Comparison of ENCODE assay signal across 1 cellular context in genomic region chr12:38771871-38772270, GRCh38.
TF ChIP-seq lines count a peak whose summit lies in the region.

No MANE protein-coding gene starts in this region.

TF ChIP-seq in GM12878, 131 proteins besides CTCF, POLR2A, EP300 and RAD21 (continued from another document):
- no peak for TF ChIP-seq REST (IDR thresholded peaks at IDR 0.05; ENCODE audit: low read depth, low read length)
- TF ChIP-seq NBN (IDR thresholded peaks at IDR 0.05): peak; percentile 49; the same call in 1 of the 2 replicates
- TF ChIP-seq ASH2L (IDR thresholded peaks at IDR 0.05; ENCODE audit: borderline replicate concordance, low read depth): no peak
- TF ChIP-seq RCOR1 (conservative IDR thresholded peaks at IDR 0.05; ENCODE audit: low read depth, low read length): no peak
- TF ChIP-seq MTA3 (IDR thresholded peaks at IDR 0.05; ENCODE audit: borderline replicate concordance, low read length): no peak
- TF ChIP-seq ZSCAN29 (IDR thresholded peaks at IDR 0.05): no peak
- TF ChIP-seq ZNF687 (IDR thresholded peaks at IDR 0.05): peak; percentile 30; the same call in 1 of the 2 replicates
- TF ChIP-seq ZNF24 (IDR thresholded peaks at IDR 0.05): no peak
- TF ChIP-seq GATAD2B (conservative IDR thresholded peaks at IDR 0.05; ENCODE audit: low read depth): 0 out of 2 replicates have a peak, but pooled peaks have one; percentile 20
- TF ChIP-seq RUNX3 (IDR thresholded peaks at IDR 0.05; ENCODE audit: low read length): peak; percentile 86
- no peak for TF ChIP-seq POLR2AphosphoS2 (IDR thresholded peaks at IDR 0.05; ENCODE audit: low read depth, low read length)
- TF ChIP-seq JUND (IDR thresholded peaks at IDR 0.05; ENCODE audit: low read depth, low read length): no peak
- TF ChIP-seq JUNB (IDR thresholded peaks at IDR 0.05): peak; percentile 24
- peak; percentile 37 for TF ChIP-seq SKIL (IDR thresholded peaks at IDR 0.05; ENCODE audit: low read depth, poor library complexity, severe bottlenecking)
- peak; percentile 49; the same call in 1 of the 2 replicates for TF ChIP-seq ATF7 (IDR thresholded peaks at IDR 0.05; ENCODE audit: low read depth)
- no peak for TF ChIP-seq RB1 (IDR thresholded peaks at IDR 0.05; ENCODE audit: borderline replicate concordance)
TF ChIP-seq in GM12878: peak in this region for 11.
